ENCODE assay signal across 31 cellular contexts in the genomic region with DNA sequence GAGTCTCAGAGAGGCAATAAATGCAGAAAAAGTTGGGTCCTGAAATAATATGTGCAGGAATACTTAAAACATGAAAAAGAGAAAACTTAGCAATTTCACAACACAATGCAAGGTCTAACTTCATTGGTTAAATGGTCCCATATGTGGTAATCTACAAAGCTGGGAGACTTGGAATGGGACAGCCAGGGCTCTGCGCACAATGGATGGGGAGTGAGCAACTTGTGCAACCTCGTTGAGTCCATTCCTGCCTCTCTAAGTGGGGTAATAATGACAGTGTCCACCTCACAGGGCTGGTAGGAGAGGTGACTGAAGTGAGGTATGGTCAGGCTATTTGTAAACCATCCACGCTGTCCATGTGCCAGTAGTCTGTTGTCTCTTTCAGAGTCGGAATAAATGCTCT. TPM values are rescaled to one million over a fixed set of nuclear protein-coding genes. Genes with fewer than 3 reads are reported as not detected.
"Had no signal": no experiment of that assay in that cellular context is flagged by ENCODE, and none has a peak within 500 bp of the region (broad histone marks: within the 10 kb centered on the region; RNA-seq: fewer than 3 reads in every experiment).

No MANE protein-coding gene starts in this region.

- H3K36me3 Mint-ChIP-seq: mesothelial cell of epicardium; naive B cell; natural killer cell treated with Interleukin-12 subunit alpha and Interleukin-12 subunit beta and Interleukin-15 and Interleukin-18, amount 100 ng/mL, for 72 hours; stimulated activated memory B cell treated with anti-CD40 and anti-IgM and Interleukin-4, amounts not matched to agents 10 μg/mL and 1 μg/mL and 100 μg/mL, for 72 hours had no signal

- H3K4me3 Mint-ChIP-seq: immature natural killer cell; mesothelial cell of epicardium; naive B cell; natural killer cell treated with Interleukin-12 subunit alpha and Interleukin-12 subunit beta and Interleukin-15 and Interleukin-18, amount 100 ng/mL, for 72 hours; stimulated activated memory B cell treated with anti-CD40 and anti-IgM and Interleukin-4, amounts not matched to agents 10 μg/mL and 1 μg/mL and 100 μg/mL, for 72 hours; stimulated activated naive CD8-positive, alpha-beta T cell treated with anti-CD3 and anti-CD28 coated beads, Interleukin-15, amount 100 ng/mL, for 72 hours had no signal

- H3K4me1 Mint-ChIP-seq: immature natural killer cell had no signal

- H3K27ac Mint-ChIP-seq: immature natural killer cell; mesothelial cell of epicardium; naive B cell; natural killer cell treated with Interleukin-12 subunit alpha and Interleukin-12 subunit beta and Interleukin-15 and Interleukin-18, amount 100 ng/mL, for 72 hours; progenitor cell of endocrine pancreas; stimulated activated memory B cell treated with anti-CD40 and anti-IgM and Interleukin-4, amounts not matched to agents 10 μg/mL and 1 μg/mL and 100 μg/mL, for 72 hours; stimulated activated naive CD8-positive, alpha-beta T cell treated with anti-CD3 and anti-CD28 coated beads, Interleukin-15, amount 100 ng/mL, for 72 hours had no signal

- H3K9me3 ChIP-seq: left lung, lower lobe of right lung, ovary, right atrium auricular region, spleen, testis, thyroid gland, transverse colon, upper lobe of left lung had no signal

- DNase-seq: hypothalamus; immature natural killer cell; kidney; left colon; left lung; lower lobe of right lung; mammary epithelial cell; mesendoderm; naive B cell; ovary; small intestine; spleen; stimulated activated CD4-positive, alpha-beta T cell treated with anti-CD3 and anti-CD28 coated beads, Interleukin-1b, Interleukin-23, amount 100 ng/mL, for 48 hours; stimulated activated CD4-positive, alpha-beta T cell treated with anti-CD3 and anti-CD28 coated beads, Interleukin-2, amount 100 ng/mL, for 48 hours; stimulated activated CD4-positive, alpha-beta T cell treated with anti-CD3 and anti-CD28 coated beads, Interleukin-4, amount 100 ng/mL, for 4 hours; stimulated activated CD8-positive, alpha-beta memory T cell treated with anti-CD3 and anti-CD28 coated beads, Interleukin-4, amount 100 ng/mL, for 48 hours; stimulated activated naive CD4-positive, alpha-beta T cell treated with Interleukin-2 at 50 U/mL for 16 hours; stimulated activated naive CD8-positive, alpha-beta T cell treated with anti-CD3 and anti-CD28 coated beads, Interleukin-15, amount 100 ng/mL, for 72 hours; substantia nigra; testis; thyroid gland; transverse colon; upper lobe of left lung had no signal

- H3K27ac ChIP-seq: left lung, lower lobe of right lung, ovary, right atrium auricular region, spleen, testis, thyroid gland, transverse colon, upper lobe of left lung had no signal

- ATAC-seq: left colon; left lung; lower lobe of right lung; natural killer cell treated with Interleukin-12 subunit alpha and Interleukin-12 subunit beta and Interleukin-15 and Interleukin-18, amount 100 ng/mL, for 72 hours; sciatic nerve; stimulated activated memory B cell treated with anti-CD40 and anti-IgM and Interleukin-4, amounts not matched to agents 10 μg/mL and 1 μg/mL and 100 μg/mL, for 72 hours had no signal

- H3K36me3 ChIP-seq: left lung, lower lobe of right lung, ovary, right atrium auricular region, spleen, thyroid gland, transverse colon, upper lobe of left lung had no signal

- H3K9me3 Mint-ChIP-seq: mesothelial cell of epicardium; natural killer cell treated with Interleukin-12 subunit alpha and Interleukin-12 subunit beta and Interleukin-15 and Interleukin-18, amount 100 ng/mL, for 72 hours; stimulated activated memory B cell treated with anti-CD40 and anti-IgM and Interleukin-4, amounts not matched to agents 10 μg/mL and 1 μg/mL and 100 μg/mL, for 72 hours; stimulated activated naive CD8-positive, alpha-beta T cell treated with anti-CD3 and anti-CD28 coated beads, Interleukin-15, amount 100 ng/mL, for 72 hours had no signal

- H3K27me3 ChIP-seq: ovary, testis had no signal

- H3K4me3 ChIP-seq: left lung, lower lobe of right lung, ovary, right atrium auricular region, spleen, testis, thyroid gland, transverse colon, upper lobe of left lung had no signal

RNA-seq across cellular contexts. Expression of gene EMX2, which starts 11.8 kb away (rescaled TPM):
- total RNA-seq: left lung; liver; lower lobe of right lung; mammary epithelial cell; natural killer cell treated with Interleukin-12 subunit alpha and Interleukin-12 subunit beta and Interleukin-15 and Interleukin-18, amount 100 ng/mL, for 72 hours; progenitor cell of endocrine pancreas; pulmonary artery endothelial cell; spleen had no signal
